In the genomic region with DNA sequence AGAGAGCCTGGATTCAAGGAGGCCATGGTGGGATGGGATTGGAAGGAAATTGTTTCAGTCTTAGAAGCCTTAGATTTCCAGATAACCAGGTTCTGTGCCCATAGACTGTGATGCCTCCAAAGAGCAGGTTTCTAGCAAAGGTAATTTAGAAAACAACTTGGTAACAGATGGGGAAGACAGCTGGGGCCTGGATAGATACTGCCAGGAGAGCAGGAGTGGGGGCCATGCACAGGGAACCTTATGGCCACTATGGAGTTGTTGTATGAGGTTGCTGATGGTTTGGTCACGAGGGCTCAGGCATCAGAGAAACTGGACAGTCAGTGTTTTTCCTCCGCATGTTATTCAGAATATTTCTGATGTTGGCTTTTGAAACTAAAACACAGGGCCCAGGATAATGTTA, we compare ENCODE assay signal across 26 cellular contexts.
DNase-seq lines count a peak whose midpoint lies in the region; ATAC-seq and TF ChIP-seq lines count a peak whose summit lies in the region.
"Had no signal": no experiment of that assay in that cellular context is flagged by ENCODE, and none has a peak within 500 bp of the region (broad histone marks: within the 10 kb centered on the region; RNA-seq: fewer than 3 reads in every experiment).

No MANE protein-coding gene starts in this region.

- CTCF ChIA-PET in GM10248 (lab: Yijun Ruan, JAX), result interaction anchor here (1.6 kb wide), 1 partner anchor 10 kb away, joined by 5 read pairs; no protein-coding TSS in a partner anchor

- in situ Hi-C loops in G401 (cut with HindIII; ENCODE audit: low sequenced_read_pairs), result no loop called here

- H3K4me3 Mint-ChIP-seq in glutamatergic neuron (ENCODE audit: unreplicated experiment) (no peak overlapping the region), osteocyte (ENCODE audit: unreplicated experiment) (no peak overlapping the region)
- H3K4me3 Mint-ChIP-seq: activated naive CD4-positive, alpha-beta T cell treated with anti-CD3 and anti-CD28 coated beads, Interleukin-2, amount 50 U/mL, for 24 hours; CD4-positive, CD25-positive, alpha-beta regulatory T cell; mesothelial cell of epicardium; naive B cell had no signal

- H3K9me3 Mint-ChIP-seq in glutamatergic neuron (ENCODE audit: unreplicated experiment) (peaks cover 1% of the 10 kb centered on the region), osteocyte (ENCODE audit: unreplicated experiment) (peaks cover 6% of the 10 kb centered on the region)
- H3K9me3 Mint-ChIP-seq: activated T-helper 2 cell treated with anti-CD3 and anti-CD28 coated beads, Interferon-gamma antibody, Interleukin-2, Interleukin-4, amounts not matched to agents 10 μg/mL and 5 μg/mL and 100 μg/mL, durations not matched to agents 14 hours and 24 hours and 36 hours had no signal

- H3K4me1 Mint-ChIP-seq in glutamatergic neuron (ENCODE audit: low read depth, unreplicated experiment) (peaks cover 30% of the 10 kb centered on the region), osteocyte (ENCODE audit: unreplicated experiment) (peaks cover 71% of the 10 kb centered on the region)
- H3K4me1 Mint-ChIP-seq: activated naive CD4-positive, alpha-beta T cell treated with anti-CD3 and anti-CD28 coated beads, Interleukin-2, amount 50 U/mL, for 24 hours; CD4-positive, CD25-positive, alpha-beta regulatory T cell; naive B cell had no signal

- H3K27me3 Mint-ChIP-seq in glutamatergic neuron (ENCODE audit: unreplicated experiment) (peaks cover 4% of the 10 kb centered on the region), osteocyte (ENCODE audit: unreplicated experiment) (no peaks in the 10 kb centered on the region)
- H3K27me3 Mint-ChIP-seq: CD4-positive, CD25-positive, alpha-beta regulatory T cell; naive B cell had no signal

- DNase-seq in G401 (ENCODE audit: low spot score) (peak; percentile 98), NCI-H69 (lab: John Stamatoyannopoulos, UW) (peak; percentile 67), glutamatergic neuron (no peak), osteocyte (ENCODE audit: extremely low spot score, unreplicated experiment) (no peak), SW 1271 (lab: John Stamatoyannopoulos, UW) (no peak), GM10248 (ENCODE audit: extremely low spot score) (no peak), left colon (no peak)
- DNase-seq: activated CD4-positive, alpha-beta T cell treated with anti-CD3 and anti-CD28 coated beads for 48 hours; Calu3; CD4-positive, CD25-positive, alpha-beta regulatory T cell; effector memory CD4-positive, alpha-beta T cell; GM23248; left lung; naive B cell; NCI-H187 treated with DMSO at 0.1 percent for 48 hours; NCI-H748 treated with DMSO at 0.1 percent for 48 hours; pancreas; Peyer's patch; SIG-M5; stimulated activated naive CD4-positive, alpha-beta T cell treated with Interleukin-2 at 50 U/mL for 16 hours; T-helper 9 cell; testis had no signal

- intact Hi-C loops in left colon (cut with DNase I, micrococcal nuclease), result no loop called here

- H3K27ac Mint-ChIP-seq in glutamatergic neuron (ENCODE audit: unreplicated experiment) (peak overlapping the region; percentile 70), osteocyte (ENCODE audit: unreplicated experiment) (peak overlapping the region; percentile 60)
- H3K27ac Mint-ChIP-seq: activated naive CD4-positive, alpha-beta T cell treated with anti-CD3 and anti-CD28 coated beads, Interleukin-2, amount 50 U/mL, for 24 hours; activated T-helper 2 cell treated with anti-CD3 and anti-CD28 coated beads, Interferon-gamma antibody, Interleukin-2, Interleukin-4, amounts not matched to agents 10 μg/mL and 5 μg/mL and 100 μg/mL, durations not matched to agents 14 hours and 24 hours and 36 hours; CD4-positive, CD25-positive, alpha-beta regulatory T cell; mesothelial cell of epicardium; naive B cell had no signal

- H3K36me3 Mint-ChIP-seq in glutamatergic neuron (ENCODE audit: unreplicated experiment) (no peaks in the 10 kb centered on the region), osteocyte (ENCODE audit: unreplicated experiment) (peaks cover 3% of the 10 kb centered on the region)
- H3K36me3 Mint-ChIP-seq: activated naive CD4-positive, alpha-beta T cell treated with anti-CD3 and anti-CD28 coated beads, Interleukin-2, amount 50 U/mL, for 24 hours; CD4-positive, CD25-positive, alpha-beta regulatory T cell; mesothelial cell of epicardium; naive B cell had no signal

- POLR2A ChIA-PET in GM10248 (lab: Yijun Ruan, JAX), result no interaction called here

- ATAC-seq in HG03280 (IDR thresholded peaks at IDR 0.05; ENCODE audit: unreplicated experiment), result no peak
- ATAC-seq in left colon, result no peak
- ATAC-seq: left lung, pancreas had no signal

- TF ChIP-seq CTCF in glutamatergic neuron (IDR thresholded peaks at IDR 0.05; ENCODE audit: partially characterized antibody, unreplicated experiment), result no peak
- TF ChIP-seq CTCF in osteocyte (IDR thresholded peaks at IDR 0.05), result no peak
- no peak for TF ChIP-seq CTCF in GM10248 (IDR thresholded peaks at IDR 0.05; ENCODE audit: control extremely low read depth, extremely low read depth, low read depth, missing control alignments)

Comparison
In these comparisons a context has a peak if more than half of its experiments do, and no peak if none do; other contexts are left out.
1. DNase-seq: peak in G401 (single experiment) and NCI-H69 (single experiment); none in glutamatergic neuron (single experiment), osteocyte (single experiment), SW 1271 (0 of 2), GM10248 (single experiment) and left colon (0 of 2).